19 cellular contexts compared by ENCODE assay signal in the genomic region with DNA sequence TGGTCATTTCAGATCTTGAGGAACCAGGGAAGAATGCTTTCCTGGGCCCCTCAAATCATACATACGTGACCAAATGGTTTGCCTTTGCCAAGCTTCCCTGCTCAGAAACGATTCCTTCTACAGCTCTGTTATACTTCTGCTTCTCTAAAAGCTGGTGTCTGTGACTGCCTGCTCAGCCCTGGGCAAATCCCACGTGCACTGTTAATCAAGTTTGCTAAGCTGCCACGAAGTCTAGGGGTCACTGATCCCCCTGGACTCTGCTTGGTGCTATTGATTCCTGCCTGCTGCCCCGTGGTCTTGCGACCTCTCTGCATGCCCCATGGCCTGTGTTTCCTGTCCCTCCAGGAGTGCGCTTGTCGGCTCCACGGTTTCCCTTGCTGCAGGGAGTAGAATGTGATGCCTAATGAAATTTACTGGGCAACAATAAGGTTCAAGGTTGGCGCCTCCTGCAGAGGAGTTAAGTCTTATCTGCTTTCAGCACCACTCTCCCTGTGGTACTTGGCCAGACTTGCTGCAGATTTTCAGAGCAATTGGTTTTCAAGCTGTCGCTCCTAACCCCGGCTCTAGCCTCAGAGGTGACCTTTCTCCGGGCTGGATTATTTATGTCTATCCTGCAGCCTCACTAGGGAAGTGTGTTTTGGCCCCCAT.
DNase-seq lines count a peak whose midpoint lies in the region; ATAC-seq and TF ChIP-seq lines count a peak whose summit lies in the region.
"Had no signal": no experiment of that assay in that cellular context is flagged by ENCODE, and none has a peak within 500 bp of the region (broad histone marks: within the 10 kb centered on the region; RNA-seq: fewer than 3 reads in every experiment).

No MANE protein-coding gene starts in this region.

- H4K20me1 ChIP-seq in H9 (ENCODE audit: control insufficient read depth, insufficient read depth, insufficient read length) (no peaks in the 10 kb centered on the region), osteoblast (ENCODE audit: insufficient read depth, low read length) (no peaks in the 10 kb centered on the region)

- H3K4me1 ChIP-seq in H9 (ENCODE audit: insufficient read depth, low read length) (peaks cover 6% of the 10 kb centered on the region; the same call in 1 of the 2 replicates), right cardiac atrium (ENCODE audit: control insufficient read depth, insufficient read depth, low read length) (peaks cover 7% of the 10 kb centered on the region), osteoblast (ENCODE audit: insufficient read depth, low read length) (no peaks in the 10 kb centered on the region), vagina (no peaks in the 10 kb centered on the region)
- H3K4me1 ChIP-seq: gastroesophageal sphincter had no signal

- H3K23me2 ChIP-seq in H9 (ENCODE audit: insufficient read length, low read depth, low read length, poor library complexity, severe bottlenecking), result no peaks in the 10 kb centered on the region

- no peak overlapping the region for H3K9ac ChIP-seq in H9 (ENCODE audit: extremely low read depth, insufficient read length, low read length)

- peaks cover 28 to 29% of the 10 kb centered on the region in 2 experiments for H3K4me1 Mint-ChIP-seq in H9
- peaks cover 24% of the 10 kb centered on the region for H3K4me1 Mint-ChIP-seq in chondrocyte (ENCODE audit: low read depth)
- H3K4me1 Mint-ChIP-seq in T-cell, result no peaks in the 10 kb centered on the region
- H3K4me1 Mint-ChIP-seq: activated CD4-positive, alpha-beta T cell treated with anti-CD3 and anti-CD28 coated beads, Interleukin-2, amount 10 ng/mL, durations not matched to agents 24 days and 14 days had no signal

- H3K27me3 ChIP-seq in H9 (ENCODE audit: insufficient read depth, low read length) (no peaks in the 10 kb centered on the region), right cardiac atrium (ENCODE audit: control insufficient read depth, insufficient read depth) (no peaks in the 10 kb centered on the region), osteoblast (ENCODE audit: insufficient read depth, low read length) (no peaks in the 10 kb centered on the region), vagina (no peaks in the 10 kb centered on the region)
- H3K27me3 ChIP-seq: gastroesophageal sphincter had no signal

- no peaks in the 10 kb centered on the region for H3K79me1 ChIP-seq in H9 (ENCODE audit: insufficient read depth, low read depth, low read length, poor library complexity, severe bottlenecking)

- POLR2A ChIA-PET in T-cell (lab: Charles Lee), result no interaction called here

- H2BK15ac ChIP-seq in H9 (ENCODE audit: low read depth, low read length), result no peak overlapping the region

- H3K36me3 Mint-ChIP-seq in H9 (ENCODE audit: insufficient read depth in 1 of 3, low read depth in 3 of 3) (peaks cover 3 to 12% (median 5%) of the 10 kb centered on the region in 3 experiments; a peak in 5 of 7 replicates), chondrocyte (ENCODE audit: low read depth) (peaks cover 8% of the 10 kb centered on the region), T-cell (no peaks in the 10 kb centered on the region)
- H3K36me3 Mint-ChIP-seq: CD8-positive, alpha-beta T cell had no signal

- CTCF ChIA-PET in T-cell (lab: Charles Lee), result no interaction called here

- no peak overlapping the region for H2BK20ac ChIP-seq in H9 (ENCODE audit: low read depth, low read length, poor library complexity, severe bottlenecking)

- H3K9me3 Mint-ChIP-seq in H9, result peaks cover 10 to 22% of the 10 kb centered on the region in 2 experiments
- H3K9me3 Mint-ChIP-seq in chondrocyte (ENCODE audit: low read depth), result peaks cover 19% of the 10 kb centered on the region
- peaks cover 4 to 17% (median 7%) of the 10 kb centered on the region in 3 donors for H3K9me3 Mint-ChIP-seq in T-cell

- ATAC-seq in right cardiac atrium (peak; percentile 95 to 96), HG03135 (IDR thresholded peaks at IDR 0.05; ENCODE audit: unreplicated experiment) (no peak), T-cell (replicated peaks in 1 of 4) (no peak)
- ATAC-seq: CD8-positive, alpha-beta T cell; gastroesophageal sphincter; Panc1 had no signal

- no peak overlapping the region for H2BK5ac ChIP-seq in H9 (ENCODE audit: insufficient read length, low read length)

- H3K23ac ChIP-seq in H9 (ENCODE audit: insufficient read length, low read depth, low read length), result no peak overlapping the region

- H3K27ac ChIP-seq in H9 (ENCODE audit: insufficient read length, low read depth, low read length) (no peak overlapping the region), right cardiac atrium (ENCODE audit: low read length) (no peak overlapping the region), osteoblast (ENCODE audit: low read depth, low read length) (no peak overlapping the region), vagina (no peak overlapping the region)
- H3K27ac ChIP-seq: gastroesophageal sphincter had no signal

- H2AK5ac ChIP-seq in H9 (ENCODE audit: insufficient read length, low read length), result no peak overlapping the region

- no peak overlapping the region for H3K4ac ChIP-seq in H9 (ENCODE audit: low read depth, low read length)

- H3K27ac Mint-ChIP-seq in H9 (0 out of 7 replicates have a peak overlapping the region, but pooled peaks of 1 of the 3 experiments have one; percentile 49), chondrocyte (ENCODE audit: unreplicated experiment) (no peak overlapping the region), T-cell (no peak overlapping the region)
- H3K27ac Mint-ChIP-seq: activated CD4-positive, alpha-beta T cell treated with anti-CD3 and anti-CD28 coated beads, Interleukin-2, amount 10 ng/mL, durations not matched to agents 24 days and 14 days; CD8-positive, alpha-beta T cell; stimulated activated naive CD8-positive, alpha-beta T cell treated with anti-CD3 and anti-CD28 coated beads, Interleukin-15, Interleukin-2, amounts not matched to agents 100 ng/mL and 50 ng/mL, for 24 hours had no signal

- no peaks in the 10 kb centered on the region for H3K9me3 ChIP-seq in H9 (ENCODE audit: control insufficient read depth, low read depth, low read length)
- no peaks in the 10 kb centered on the region for H3K9me3 ChIP-seq in right cardiac atrium (ENCODE audit: control insufficient read depth, low read length)
- H3K9me3 ChIP-seq in osteoblast (ENCODE audit: low read depth, low read length), result no peaks in the 10 kb centered on the region
- H3K9me3 ChIP-seq in vagina, result no peaks in the 10 kb centered on the region

- H3K18ac ChIP-seq in H9 (ENCODE audit: insufficient read length, low read depth, low read length), result no peak overlapping the region

- no peak overlapping the region for H3K56ac ChIP-seq in H9 (ENCODE audit: insufficient read length, low read depth, low read length)

- no peak overlapping the region for H2BK12ac ChIP-seq in H9 (ENCODE audit: insufficient read length, low read depth, low read length)

- no peak overlapping the region for H4K91ac ChIP-seq in H9 (ENCODE audit: insufficient read length, low read depth, low read length)

- H3K36me3 ChIP-seq in osteoblast (ENCODE audit: insufficient read depth, low read length), result no peaks in the 10 kb centered on the region
- H3K36me3 ChIP-seq in vagina, result no peaks in the 10 kb centered on the region
- H3K36me3 ChIP-seq: gastroesophageal sphincter had no signal

- H3K4me2 ChIP-seq in H9 (ENCODE audit: insufficient read depth, insufficient read length, low read length) (no peak overlapping the region), osteoblast (ENCODE audit: insufficient read depth, low read length) (no peak overlapping the region)

- H3K27me3 Mint-ChIP-seq in H9 (ENCODE audit: low read depth) (peaks cover 3% of the 10 kb centered on the region; the same call in 1 of the 2 replicates), chondrocyte (ENCODE audit: low read depth) (no peaks in the 10 kb centered on the region), T-cell (no peaks in the 10 kb centered on the region)
- H3K27me3 Mint-ChIP-seq: activated CD4-positive, alpha-beta T cell treated with anti-CD3 and anti-CD28 coated beads, Interleukin-2, amount 10 ng/mL, durations not matched to agents 24 days and 14 days; stimulated activated naive CD8-positive, alpha-beta T cell treated with anti-CD3 and anti-CD28 coated beads, Interleukin-15, Interleukin-2, amounts not matched to agents 100 ng/mL and 50 ng/mL, for 24 hours had no signal

- H3T11ph ChIP-seq in H9 (ENCODE audit: low read length), result no peak overlapping the region

- H2BK120ac ChIP-seq in H9 (ENCODE audit: low read depth, low read length, poor library complexity, severe bottlenecking), result no peak overlapping the region

- no peak overlapping the region for H3K14ac ChIP-seq in H9 (ENCODE audit: insufficient read depth, low read length)

- H3K79me2 ChIP-seq in H9 (ENCODE audit: insufficient read depth, low read length) (no peaks in the 10 kb centered on the region), osteoblast (ENCODE audit: insufficient read depth, low read length) (no peaks in the 10 kb centered on the region)

- no peak for TF ChIP-seq POLR2A in vagina (IDR thresholded peaks at IDR 0.05)

- no peak overlapping the region for H4K5ac ChIP-seq in H9 (ENCODE audit: insufficient read length, low read depth, low read length)

- DNase-seq in H9 (peak; percentile 39), chondrocyte (ENCODE audit: low spot score) (no peak), right cardiac atrium (peak; percentile 20 to 73 (median 66)), osteoblast (ENCODE audit: insufficient read length, low spot score, missing footprints) (no peak), vagina (ENCODE audit: extremely low spot score in 2 of 2) (no peak), T-cell (no peak), AG08396 (ENCODE audit: low spot score) (no peak)
- DNase-seq: activated CD4-positive, alpha-beta T cell treated with anti-CD3 and anti-CD28 coated beads, Interleukin-2, amount 10 ng/mL, durations not matched to agents 24 days and 14 days; activated effector memory CD4-positive, alpha-beta T cell treated with Interleukin-2 at 50 U/mL for 16 hours; CD8-positive, alpha-beta T cell; cerebellar nuclear complex; DMS53; NCI-H1694 treated with DMSO at 0.1 percent for 48 hours; NCI-H2227 treated with DMSO at 0.1 percent for 48 hours; retina had no signal

- H3K4me3 ChIP-seq in right cardiac atrium (ENCODE audit: low read length) (no peak overlapping the region), osteoblast (ENCODE audit: insufficient read depth, low read length) (no peak overlapping the region), vagina (no peak overlapping the region)
- H3K4me3 ChIP-seq: gastroesophageal sphincter had no signal

- no peak overlapping the region for H4K8ac ChIP-seq in H9 (replicated peaks; ENCODE audit: insufficient read length, low read depth, low read length)

- no peak overlapping the region for H3K4me3 Mint-ChIP-seq in H9
- H3K4me3 Mint-ChIP-seq in chondrocyte (ENCODE audit: unreplicated experiment), result peak overlapping the region; percentile 23
- no peak overlapping the region for H3K4me3 Mint-ChIP-seq in T-cell
- H3K4me3 Mint-ChIP-seq: activated CD4-positive, alpha-beta T cell treated with anti-CD3 and anti-CD28 coated beads, Interleukin-2, amount 10 ng/mL, durations not matched to agents 24 days and 14 days; CD8-positive, alpha-beta T cell; stimulated activated naive CD8-positive, alpha-beta T cell treated with anti-CD3 and anti-CD28 coated beads, Interleukin-15, Interleukin-2, amounts not matched to agents 100 ng/mL and 50 ng/mL, for 24 hours had no signal

- H2AFZ ChIP-seq in H9 (ENCODE audit: low read length) (no peak overlapping the region), osteoblast (ENCODE audit: low read length) (peak overlapping the region; percentile 17)

- no CpG with 5 or more reads among the region's 13 CpGs for WGBS in H9 (ENCODE audit: extremely low coverage, insufficient read length, low lambda C conversion rate)
- WGBS in right cardiac atrium, result 9% methylated on average over 13 of the region's 13 CpGs

- TF ChIP-seq CTCF in H9 (conservative IDR thresholded peaks at IDR 0.05) (no peak), chondrocyte (IDR thresholded peaks at IDR 0.05) (peak; percentile 9), osteoblast (IDR thresholded peaks at IDR 0.05; ENCODE audit: extremely low read depth, low read depth, low read length) (no peak), vagina (IDR thresholded peaks at IDR 0.05) (no peak)

- intact Hi-C loops in right cardiac atrium (cut with DNase I), result no loop called here
- intact Hi-C loops in vagina (cut with DNase I), result no loop called here

Comparison
In these comparisons a context has a peak if more than half of its experiments do, and no peak if none do; other contexts are left out.
1. DNase-seq: peak in H9 (single experiment) and right cardiac atrium (3 of 3); none in chondrocyte (single experiment), osteoblast (single experiment), vagina (0 of 2), T-cell (0 of 34) and AG08396 (single experiment).
2. ATAC-seq: peak in right cardiac atrium (2 of 2); none in HG03135 (single experiment) and T-cell (0 of 4).